9 cellular contexts compared by ENCODE assay signal in the genomic region with DNA sequence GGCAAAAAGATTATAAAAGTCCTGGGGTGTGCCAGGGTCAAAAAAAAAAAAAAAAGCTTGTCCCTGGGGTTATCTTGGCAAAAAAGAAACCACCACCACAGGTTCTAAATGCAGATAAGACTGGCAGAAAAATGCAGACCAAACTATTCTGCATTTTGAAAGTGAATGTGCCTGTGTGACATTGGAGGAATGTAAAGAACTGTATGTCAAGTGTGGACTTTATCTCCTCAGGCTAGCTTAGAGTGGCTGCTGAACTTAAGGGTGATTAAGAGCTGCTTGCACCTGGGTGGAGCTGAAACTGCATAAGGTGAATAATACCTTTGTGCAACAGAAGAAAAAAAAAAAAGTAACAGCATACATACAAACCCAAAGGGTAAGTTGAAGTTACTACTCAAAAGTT. TPM values are rescaled to one million over a fixed set of nuclear protein-coding genes. Genes with fewer than 3 reads are reported as not detected.
A peak's percentile ranks its signal among the peaks of the same experiment; 100 is the strongest.
DNase-seq lines count a peak whose midpoint lies in the region; ATAC-seq and TF ChIP-seq lines count a peak whose summit lies in the region.
"Had no signal": no experiment of that assay in that cellular context is flagged by ENCODE, and none has a peak within 500 bp of the region (broad histone marks: within the 10 kb centered on the region; RNA-seq: fewer than 3 reads in every experiment).

No MANE protein-coding gene starts in this region.

- H3K9ac ChIP-seq in IMR-90 (ENCODE audit: low read depth, low read length): no peak overlapping the region

- CTCF ChIA-PET in IMR-90 (lab: Yijun Ruan, JAX): no interaction called here
- CTCF ChIA-PET in activated CD8-positive, alpha-beta T cell treated with anti-CD3 and anti-CD28 coated beads, Interleukin-2, amount 10 ng/mL, durations not matched to agents 7 days and 5 days (lab: Charles Lee): no interaction called here

- H3K9me3 ChIP-seq in CD4-positive, CD25-positive, alpha-beta regulatory T cell (ENCODE audit: control insufficient read depth in 2 of 2, low read length in 2 of 2): no peaks in the 10 kb centered on the region
- H3K9me3 ChIP-seq in IMR-90 (ENCODE audit: control insufficient read depth, insufficient read depth, low read length) (no peaks in the 10 kb centered on the region), lower lobe of right lung (no peaks in the 10 kb centered on the region)

- no peak overlapping the region for H2AFZ ChIP-seq in IMR-90 (replicated peaks; ENCODE audit: low read length, poor library complexity)

- H3K56ac ChIP-seq in IMR-90 (ENCODE audit: extremely low read depth, insufficient read depth, low read length): no peak overlapping the region

- no peak overlapping the region for H3K14ac ChIP-seq in IMR-90 (replicated peaks; ENCODE audit: low read depth, low read length)

- TF ChIP-seq CTCF in IMR-90 (conservative IDR thresholded peaks at IDR 0.05; ENCODE audit: low read depth, low read length) (no peak), lower lobe of right lung (IDR thresholded peaks at IDR 0.05) (no peak)

- no peaks in the 10 kb centered on the region for H3K9me1 ChIP-seq in IMR-90 (ENCODE audit: insufficient read depth, low read length)

- no peak overlapping the region for H2AK5ac ChIP-seq in IMR-90 (ENCODE audit: low read depth, low read length)

- H3K18ac ChIP-seq in IMR-90 (ENCODE audit: low read depth, low read length): no peak overlapping the region

- no peaks in the 10 kb centered on the region for H3K36me3 ChIP-seq in CD4-positive, CD25-positive, alpha-beta regulatory T cell (ENCODE audit: control insufficient read depth, insufficient read depth, low read length)
- H3K36me3 ChIP-seq in IMR-90 (ENCODE audit: control insufficient read depth, insufficient read depth, low read length) (no peaks in the 10 kb centered on the region), lower lobe of right lung (no peaks in the 10 kb centered on the region)

- no peaks in the 10 kb centered on the region for H3K27me3 ChIP-seq in CD4-positive, CD25-positive, alpha-beta regulatory T cell (ENCODE audit: control insufficient read depth, insufficient read depth, low read length)
- H3K27me3 ChIP-seq in IMR-90 (ENCODE audit: control insufficient read depth, insufficient read depth, low read length) (no peaks in the 10 kb centered on the region), lower lobe of right lung (ENCODE audit: low read depth) (no peaks in the 10 kb centered on the region)

- intact Hi-C loops in IMR-90 (cut with micrococcal nuclease) (no loop called here), lower lobe of right lung (cut with DNase I) (no loop called here)

- no peak overlapping the region for H4K91ac ChIP-seq in IMR-90 (ENCODE audit: insufficient read depth, low read depth, low read length)

- in situ Hi-C loops in IMR-90 (cut with MboI; ENCODE audit: low sequenced_read_pairs): no loop called here

- no peaks in the 10 kb centered on the region for H4K20me1 ChIP-seq in IMR-90 (ENCODE audit: insufficient read depth, low read length)

- H3K27ac Mint-ChIP-seq in CD4-positive, CD25-positive, alpha-beta regulatory T cell: peak overlapping the region in 2 of 3 donors; percentile 54 to 91
- peak overlapping the region; percentile 60 for H3K27ac Mint-ChIP-seq in activated CD8-positive, alpha-beta T cell treated with anti-CD3 and anti-CD28 coated beads, Interleukin-2, amount 10 ng/mL, durations not matched to agents 7 days and 5 days

- H2BK120ac ChIP-seq in IMR-90 (ENCODE audit: low read depth, low read length): no peak overlapping the region

- peak overlapping the region in 1 of 2 experiments; percentile 98; a peak in 1 of 4 replicates for H4K8ac ChIP-seq in IMR-90 (ENCODE audit: low read depth in 2 of 2, low read length in 2 of 2)

- H3K4ac ChIP-seq in IMR-90 (ENCODE audit: low read depth, low read length): no peak overlapping the region

- no peak for TF ChIP-seq RAD21 in IMR-90 (IDR thresholded peaks at IDR 0.05; ENCODE audit: low read length)

- H3K36me3 Mint-ChIP-seq in CD4-positive, CD25-positive, alpha-beta regulatory T cell: peaks cover 7% of the 10 kb centered on the region
- peaks cover 10% of the 10 kb centered on the region for H3K36me3 Mint-ChIP-seq in activated CD8-positive, alpha-beta T cell treated with anti-CD3 and anti-CD28 coated beads, Interleukin-2, amount 10 ng/mL, durations not matched to agents 7 days and 5 days (ENCODE audit: low read depth)

- H3K23ac ChIP-seq in IMR-90 (ENCODE audit: low read depth, low read length): no peak overlapping the region

- ATAC-seq in CD4-positive, CD25-positive, alpha-beta regulatory T cell (ENCODE audit: low read depth in 2 of 2): no peak
- no peak for ATAC-seq in IMR-90 (ENCODE audit: low read depth)
- ATAC-seq in activated CD8-positive, alpha-beta T cell treated with anti-CD3 and anti-CD28 coated beads, Interleukin-2, amount 10 ng/mL, durations not matched to agents 7 days and 5 days: no peak
- peak; percentile 80 to 82 for ATAC-seq in lower lobe of right lung
- no peak for ATAC-seq in HG02870 (IDR thresholded peaks at IDR 0.05; ENCODE audit: unreplicated experiment)

- peak overlapping the region; percentile 76 for H3K4me3 ChIP-seq in CD4-positive, CD25-positive, alpha-beta regulatory T cell (ENCODE audit: low read depth, low read length)
- H3K4me3 ChIP-seq in IMR-90 (ENCODE audit: insufficient read depth, low read depth, low read length) (no peak overlapping the region), lower lobe of right lung (peak overlapping the region; percentile 90)

- BruUV-seq in IMR-90 (replicated peaks; lab: Mats Ljungman, UMichigan): no TSS peak

- TF ChIP-seq POLR2A in IMR-90 (IDR thresholded peaks at IDR 0.05; ENCODE audit: low read depth, low read length): no peak

- no peak overlapping the region for H2BK15ac ChIP-seq in IMR-90 (ENCODE audit: low read depth, low read length)

- no peak overlapping the region for H2AK9ac ChIP-seq in IMR-90 (replicated peaks; ENCODE audit: low read depth, low read length, poor library complexity)

- peaks cover 3 to 12% of the 10 kb centered on the region in 2 experiments; a peak in 1 of 4 replicates for H3K79me1 ChIP-seq in IMR-90 (ENCODE audit: low read depth in 1 of 2, low read length in 2 of 2)

- no peak overlapping the region for H3K4me2 ChIP-seq in IMR-90 (ENCODE audit: low read depth, low read length)

- H3K27ac ChIP-seq in CD4-positive, CD25-positive, alpha-beta regulatory T cell (ENCODE audit: insufficient read depth, low read length, poor library complexity, severe bottlenecking): peak overlapping the region; percentile 72
- no peak overlapping the region for H3K27ac ChIP-seq in IMR-90 (ENCODE audit: insufficient read depth, low read length)
- H3K27ac ChIP-seq in lower lobe of right lung: peak overlapping the region; percentile 96

- peaks cover 0 to 1% (median 0%) of the 10 kb centered on the region in 7 donors for H3K9me3 Mint-ChIP-seq in CD4-positive, CD25-positive, alpha-beta regulatory T cell
- no peaks in the 10 kb centered on the region for H3K9me3 Mint-ChIP-seq in activated CD8-positive, alpha-beta T cell treated with anti-CD3 and anti-CD28 coated beads, Interleukin-2, amount 10 ng/mL, durations not matched to agents 7 days and 5 days (ENCODE audit: insufficient read depth)

- POLR2A ChIA-PET in IMR-90 (lab: Charles Lee; ENCODE audit: unreplicated experiment): no interaction called here
- POLR2A ChIA-PET in activated CD8-positive, alpha-beta T cell treated with anti-CD3 and anti-CD28 coated beads, Interleukin-2, amount 10 ng/mL, durations not matched to agents 7 days and 5 days (lab: Charles Lee): no interaction called here

- no peaks in the 10 kb centered on the region for H3K27me3 Mint-ChIP-seq in CD4-positive, CD25-positive, alpha-beta regulatory T cell
- no peaks in the 10 kb centered on the region for H3K27me3 Mint-ChIP-seq in activated CD8-positive, alpha-beta T cell treated with anti-CD3 and anti-CD28 coated beads, Interleukin-2, amount 10 ng/mL, durations not matched to agents 7 days and 5 days (ENCODE audit: low read depth)

- DNase-seq in CD4-positive, CD25-positive, alpha-beta regulatory T cell: peak in 1 of 3 donors; percentile 16
- no peak for DNase-seq in IMR-90
- no peak for DNase-seq in activated CD8-positive, alpha-beta T cell treated with anti-CD3 and anti-CD28 coated beads, Interleukin-2, amount 10 ng/mL, durations not matched to agents 7 days and 5 days
- no peak for DNase-seq in lower lobe of right lung
- no peak for DNase-seq in NCI-H345 treated with DMSO at 0.1 percent for 48 hours (lab: John Stamatoyannopoulos, UW; ENCODE audit: unreplicated experiment)
- no peak for DNase-seq in NCI-H1105 (lab: John Stamatoyannopoulos, UW)
- no peak for DNase-seq in stimulated activated CD4-positive, alpha-beta T cell treated with anti-CD3 and anti-CD28 coated beads, Interleukin-4, amount 100 ng/mL, for 4 hours
- DNase-seq: DMS153 had no signal

- peaks cover 20 to 51% (median 29%) of the 10 kb centered on the region in 4 donors for H3K4me1 Mint-ChIP-seq in CD4-positive, CD25-positive, alpha-beta regulatory T cell
- H3K4me1 Mint-ChIP-seq in activated CD8-positive, alpha-beta T cell treated with anti-CD3 and anti-CD28 coated beads, Interleukin-2, amount 10 ng/mL, durations not matched to agents 7 days and 5 days (ENCODE audit: low read depth): peaks cover 37% of the 10 kb centered on the region

- H3K4me1 ChIP-seq in CD4-positive, CD25-positive, alpha-beta regulatory T cell (ENCODE audit: control insufficient read depth, insufficient read depth, low read length, poor library complexity, severe bottlenecking): peaks cover 25% of the 10 kb centered on the region
- H3K4me1 ChIP-seq in IMR-90 (ENCODE audit: control insufficient read depth, insufficient read depth, low read length): no peaks in the 10 kb centered on the region; the same call in 1 of the 2 replicates
- H3K4me1 ChIP-seq in lower lobe of right lung: peaks cover 21% of the 10 kb centered on the region

- no peak overlapping the region for H2BK5ac ChIP-seq in IMR-90 (ENCODE audit: low read depth, low read length, poor library complexity, severe bottlenecking)

- no peak overlapping the region for H2BK20ac ChIP-seq in IMR-90 (ENCODE audit: low read depth, low read length)

- dilution Hi-C loops in IMR-90 (cut with HindIII; ENCODE audit: low sequenced_read_pairs, unreplicated experiment): no loop called here

- H3K4me3 Mint-ChIP-seq in CD4-positive, CD25-positive, alpha-beta regulatory T cell: peak overlapping the region; percentile 47 to 99 (median 92)
- H3K4me3 Mint-ChIP-seq in activated CD8-positive, alpha-beta T cell treated with anti-CD3 and anti-CD28 coated beads, Interleukin-2, amount 10 ng/mL, durations not matched to agents 7 days and 5 days: peak overlapping the region; percentile 47

- H4K5ac ChIP-seq in IMR-90 (ENCODE audit: low read depth, low read length): peak overlapping the region; percentile 54; the same call in 1 of the 2 replicates

RNA-seq across cellular contexts. Expression of a gene that starts 1.3 kb away (rescaled TPM):
- 6.4 TPM for total RNA-seq in CD4-positive, CD25-positive, alpha-beta regulatory T cell
- 10 to 100 TPM in 2 of 4 donors, 1 to 10 TPM in 2; 6.8 to 11.2 (median 9.6) TPM for polyA plus RNA-seq in CD4-positive, CD25-positive, alpha-beta regulatory T cell
- total RNA-seq in IMR-90 (2012; rRNA removed) (3.4 and 3.6 TPM in 2 replicates), lower lobe of right lung (16.2 TPM)
- polyA plus RNA-seq in IMR-90 (2012; rRNA removed): 1.4 and 2.2 TPM in 2 replicates
- 0.32 and 0.60 TPM in 2 replicates for polyA plus RNA-seq in IMR-90 (2012; cell fraction: cytosol; rRNA removed)
- polyA plus RNA-seq in IMR-90 (2012; cell fraction: nucleus; rRNA removed; ENCODE audit: low replicate concordance): 0.73 and 3.7 TPM in 2 replicates
- 1 to 10 TPM; 6.0 to 6.8 TPM for total RNA-seq in activated CD8-positive, alpha-beta T cell treated with anti-CD3 and anti-CD28 coated beads, Interleukin-2, amount 10 ng/mL, durations not matched to agents 7 days and 5 days

Comparison
In these comparisons a context has a peak if more than half of its experiments do, and no peak if none do; other contexts are left out.
1. ATAC-seq: peak in lower lobe of right lung (2 of 2); none in CD4-positive, CD25-positive, alpha-beta regulatory T cell (0 of 2), IMR-90 (single experiment), activated CD8-positive, alpha-beta T cell treated with anti-CD3 and anti-CD28 coated beads, Interleukin-2, amount 10 ng/mL, durations not matched to agents 7 days and 5 days (single experiment) and HG02870 (single experiment).